In the genomic region with DNA sequence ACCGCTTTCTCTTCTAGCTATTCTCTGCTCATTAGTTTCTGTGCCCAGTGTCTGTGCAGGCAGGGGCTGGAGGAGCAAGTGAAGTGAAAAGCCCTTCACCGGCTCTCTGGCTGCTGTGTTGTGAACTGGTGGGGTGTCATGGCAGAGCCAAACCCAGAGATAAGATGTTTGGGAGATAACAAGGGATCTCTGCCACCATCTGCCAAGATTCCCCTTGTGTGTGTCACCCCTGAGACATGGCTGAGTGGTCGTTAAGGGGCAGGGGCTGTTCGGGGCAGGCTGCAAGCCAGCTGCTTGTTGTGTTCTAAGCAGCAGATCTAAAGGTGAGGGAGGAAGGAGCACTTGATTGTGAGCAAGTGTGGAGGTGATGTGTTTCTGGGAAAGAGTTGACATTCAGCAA, we compare ENCODE assay signal across 16 cellular contexts. TPM values are rescaled to one million over a fixed set of nuclear protein-coding genes. Genes with fewer than 3 reads are reported as not detected.
DNase-seq lines count a peak whose midpoint lies in the region; ATAC-seq, FAIRE-seq and TF ChIP-seq lines count a peak whose summit lies in the region.
"Had no signal": no experiment of that assay in that cellular context is flagged by ENCODE, and none has a peak within 500 bp of the region (broad histone marks: within the 10 kb centered on the region; RNA-seq: fewer than 3 reads in every experiment).

No MANE protein-coding gene starts in this region.

- no peak overlapping the region for H3K14ac ChIP-seq in H1 (ENCODE audit: insufficient read length)
- no peak overlapping the region for H3K14ac ChIP-seq in H9 (ENCODE audit: insufficient read depth, low read length)

- DNase-seq in HFFc6 (no peak), H1 (ENCODE audit: low read depth in 1 of 2, low spot score in 2 of 2) (no peak), osteoblast (ENCODE audit: insufficient read length, low spot score, missing footprints) (peak; percentile 25), H9 (no peak), endothelial cell (ENCODE audit: low spot score) (no peak)
- DNase-seq: C1 segment of cervical spinal cord; CD8-positive, alpha-beta memory T cell; KBM-7; NCI-H187 treated with DMSO at 0.1 percent for 48 hours; Peyer's patch; SW 1271 had no signal

- peaks cover 17 to 40% (median 31%) of the 10 kb centered on the region in 10 experiments for H3K4me1 ChIP-seq in BLaER1 treated with 17β-estradiol and CSF1 and Interleukin-3, amounts not matched to agents 10 nM and 100 nM
- H3K4me1 ChIP-seq in H1 (replicated peaks in 1 of 4; ENCODE audit: control insufficient read depth in 3 of 4, insufficient read depth in 4 of 4, low read length in 3 of 4) (no peaks in the 10 kb centered on the region; a peak in 1 of 7 replicates), osteoblast (ENCODE audit: insufficient read depth, low read length) (peaks cover 13% of the 10 kb centered on the region), H9 (ENCODE audit: insufficient read depth, low read length) (no peaks in the 10 kb centered on the region)
- H3K4me1 ChIP-seq: HAP-1, Peyer's patch had no signal

- POLR2A ChIA-PET in H1 (lab: Charles Lee; ENCODE audit: partially characterized antibody): interaction anchor here (1.0 to 1.1 kb wide), 2 partner anchors 11 to 63 kb away, joined by 3 to 4 read pairs; no protein-coding TSS in a partner anchor

- no peak overlapping the region for H4K91ac ChIP-seq in H1 (replicated peaks; ENCODE audit: insufficient read length, low read length)
- H4K91ac ChIP-seq in H9 (ENCODE audit: insufficient read length, low read depth, low read length): no peak overlapping the region

- peaks cover 1% of the 10 kb centered on the region; the same call in 1 of the 2 replicates for H3K27me3 Mint-ChIP-seq in HFFc6 (ENCODE audit: insufficient read depth)
- no peaks in the 10 kb centered on the region; the same call in 1 of the 2 replicates for H3K27me3 Mint-ChIP-seq in H9 (ENCODE audit: low read depth)
- peaks cover 6% of the 10 kb centered on the region for H3K27me3 Mint-ChIP-seq in endothelial cell (ENCODE audit: unreplicated experiment)

- TF ChIP-seq EP300 in H1 (IDR thresholded peaks at IDR 0.05; ENCODE audit: borderline replicate concordance in 1 of 2, low read depth in 2 of 2, low read length in 2 of 2): no peak

- TF ChIP-seq POLR2A in H1 (IDR thresholded peaks at IDR 0.05; ENCODE audit: control extremely low read depth in 1 of 2, low read depth in 2 of 2, low read length in 2 of 2): no peak

- ATAC-seq in GM18870 (IDR thresholded peaks at IDR 0.05; ENCODE audit: unreplicated experiment): no peak
- ATAC-seq in HG03095 (IDR thresholded peaks at IDR 0.05; ENCODE audit: unreplicated experiment): no peak

- TF ChIP-seq CTCF in HFFc6 (IDR thresholded peaks at IDR 0.05) (no peak), H1 (IDR thresholded peaks at IDR 0.05; ENCODE audit: control extremely low read depth in 1 of 3, insufficient read depth in 1 of 3, low read depth in 1 of 3, low read length in 3 of 3) (no peak), osteoblast (IDR thresholded peaks at IDR 0.05; ENCODE audit: extremely low read depth, low read depth, low read length) (no peak), H9 (conservative IDR thresholded peaks at IDR 0.05) (no peak), endothelial cell (IDR thresholded peaks at IDR 0.05; ENCODE audit: unreplicated experiment) (no peak)

- 67% methylated on average over 4 of the region's 4 CpGs; no CpG with 5 or more reads in 1 of the 2 experiments for WGBS in H1 (ENCODE audit: extremely low coverage in 1 of 2, insufficient coverage in 1 of 2, insufficient read length in 1 of 2, insufficient replicate concordance in 2 of 2, low coverage in 1 of 2, low lambda C conversion rate in 2 of 2, missing lambda C conversion rate in 1 of 2), 2 experiments
- WGBS in H9 (ENCODE audit: extremely low coverage, insufficient read length, low lambda C conversion rate): no CpG with 5 or more reads among the region's 4 CpGs

- H2BK15ac ChIP-seq in H1 (ENCODE audit: low read length) (peak overlapping the region; percentile 19; the same call in 1 of the 2 replicates), H9 (ENCODE audit: low read depth, low read length) (no peak overlapping the region)

- H2BK5ac ChIP-seq in H1 (ENCODE audit: low read depth, low read length) (peak overlapping the region; percentile 35; the same call in 1 of the 2 replicates), H9 (ENCODE audit: insufficient read length, low read length) (no peak overlapping the region)

- H3K27ac ChIP-seq in BLaER1 treated with 17β-estradiol and CSF1 and Interleukin-3, amounts not matched to agents 10 nM and 100 nM: no peak overlapping the region
- H3K27ac ChIP-seq in H1 (ENCODE audit: low read depth, low read length): no peak overlapping the region
- H3K27ac ChIP-seq in osteoblast (ENCODE audit: low read depth, low read length): no peak overlapping the region
- no peak overlapping the region for H3K27ac ChIP-seq in H9 (ENCODE audit: insufficient read length, low read depth, low read length)
- H3K27ac ChIP-seq: Peyer's patch had no signal

- H2BK20ac ChIP-seq in H1 (ENCODE audit: low read length): no peak overlapping the region
- H2BK20ac ChIP-seq in H9 (ENCODE audit: low read depth, low read length, poor library complexity, severe bottlenecking): no peak overlapping the region

- H3K79me2 ChIP-seq in H1 (ENCODE audit: control insufficient read depth in 1 of 2, insufficient read depth in 2 of 2, low read length in 2 of 2): no peaks in the 10 kb centered on the region
- H3K79me2 ChIP-seq in osteoblast (ENCODE audit: insufficient read depth, low read length): peaks cover 2% of the 10 kb centered on the region
- H3K79me2 ChIP-seq in H9 (ENCODE audit: insufficient read depth, low read length): no peaks in the 10 kb centered on the region

- H3K23me2 ChIP-seq in H1 (ENCODE audit: low read depth, low read length): no peaks in the 10 kb centered on the region
- H3K23me2 ChIP-seq in H9 (ENCODE audit: insufficient read length, low read depth, low read length, poor library complexity, severe bottlenecking): no peaks in the 10 kb centered on the region

- H2AFZ ChIP-seq in H1 (ENCODE audit: low read length) (no peak overlapping the region), osteoblast (ENCODE audit: low read length) (no peak overlapping the region), H9 (ENCODE audit: low read length) (no peak overlapping the region)

- H3K36me3 Mint-ChIP-seq in HFFc6 (ENCODE audit: low read depth) (peaks cover 36% of the 10 kb centered on the region), H9 (ENCODE audit: insufficient read depth in 1 of 3, low read depth in 3 of 3) (no peaks in the 10 kb centered on the region), endothelial cell (ENCODE audit: low read depth, unreplicated experiment) (peaks cover 4% of the 10 kb centered on the region)

- H2AK5ac ChIP-seq in H1 (ENCODE audit: low read depth, low read length): no peak overlapping the region; the same call in 1 of the 2 replicates
- H2AK5ac ChIP-seq in H9 (ENCODE audit: insufficient read length, low read length): no peak overlapping the region

- H3K79me1 ChIP-seq in H1 (ENCODE audit: low read depth, low read length): no peaks in the 10 kb centered on the region
- no peaks in the 10 kb centered on the region for H3K79me1 ChIP-seq in H9 (ENCODE audit: insufficient read depth, low read depth, low read length, poor library complexity, severe bottlenecking)

- H3K27ac Mint-ChIP-seq in HFFc6 (peak overlapping the region; percentile 60), H9 (no peak overlapping the region), endothelial cell (ENCODE audit: unreplicated experiment) (no peak overlapping the region)

- peak overlapping the region in 1 of 11 experiments; percentile 17; a peak in 1 of 22 replicates for H3K9ac ChIP-seq in BLaER1 treated with 17β-estradiol and CSF1 and Interleukin-3, amounts not matched to agents 10 nM and 100 nM
- H3K9ac ChIP-seq in H1 (replicated peaks in 1 of 4; ENCODE audit: extremely low read depth in 1 of 4, low read depth in 3 of 4, low read length in 3 of 4): no peak overlapping the region
- no peak overlapping the region for H3K9ac ChIP-seq in H9 (ENCODE audit: extremely low read depth, insufficient read length, low read length)

- H4K5ac ChIP-seq in H1 (ENCODE audit: insufficient read length, low read depth, low read length) (no peak overlapping the region), H9 (ENCODE audit: insufficient read length, low read depth, low read length) (no peak overlapping the region)

- H3K36me3 ChIP-seq in BLaER1 treated with 17β-estradiol and CSF1 and Interleukin-3, amounts not matched to agents 10 nM and 100 nM: no peaks in the 10 kb centered on the region
- H3K36me3 ChIP-seq in H1 (ENCODE audit: control insufficient read depth in 2 of 4, insufficient read depth in 4 of 4, low read length in 3 of 4): no peaks in the 10 kb centered on the region
- no peaks in the 10 kb centered on the region for H3K36me3 ChIP-seq in osteoblast (ENCODE audit: insufficient read depth, low read length)
- H3K36me3 ChIP-seq: HAP-1, Peyer's patch had no signal

- no peak overlapping the region for H3T11ph ChIP-seq in H9 (ENCODE audit: low read length)

- H3K18ac ChIP-seq in H1 (ENCODE audit: extremely low read depth, low read length) (no peak overlapping the region), H9 (ENCODE audit: insufficient read length, low read depth, low read length) (no peak overlapping the region)

- H3K9me3 Mint-ChIP-seq in HFFc6: no peaks in the 10 kb centered on the region
- no peaks in the 10 kb centered on the region for H3K9me3 Mint-ChIP-seq in H9
- no peaks in the 10 kb centered on the region for H3K9me3 Mint-ChIP-seq in endothelial cell (ENCODE audit: unreplicated experiment)
- H3K9me3 Mint-ChIP-seq: CD8-positive, alpha-beta memory T cell had no signal

- no peak overlapping the region for H4K8ac ChIP-seq in H1 (ENCODE audit: extremely low read depth, insufficient read depth, low read length)
- H4K8ac ChIP-seq in H9 (replicated peaks; ENCODE audit: insufficient read length, low read depth, low read length): no peak overlapping the region

- 0 out of 2 replicates have a peak overlapping the region, but pooled peaks have one; percentile 10 for H3K4me3 Mint-ChIP-seq in HFFc6
- H3K4me3 Mint-ChIP-seq in H9: no peak overlapping the region
- H3K4me3 Mint-ChIP-seq in endothelial cell (ENCODE audit: unreplicated experiment): no peak overlapping the region
- H3K4me3 Mint-ChIP-seq: CD8-positive, alpha-beta memory T cell had no signal

- CTCF ChIA-PET in H1 (lab: Charles Lee; ENCODE audit: partially characterized antibody): interaction anchor here (0.9 to 12.3 kb wide), 14 partner anchors 7 to 282 kb away, joined by 3 to 144 read pairs (median 8); no protein-coding TSS in a partner anchor

- H3K4me3 ChIP-seq in BLaER1 treated with 17β-estradiol and CSF1 and Interleukin-3, amounts not matched to agents 10 nM and 100 nM: no peak overlapping the region
- H3K4me3 ChIP-seq in H1 (ENCODE audit: extremely low read depth in 1 of 4, insufficient read depth in 2 of 4, low read depth in 3 of 4, low read length in 4 of 4) (no peak overlapping the region), osteoblast (ENCODE audit: insufficient read depth, low read length) (no peak overlapping the region)
- H3K4me3 ChIP-seq: HAP-1, Peyer's patch had no signal

- peaks cover 92% of the 10 kb centered on the region for H3K4me1 Mint-ChIP-seq in HFFc6 (ENCODE audit: low read depth)
- H3K4me1 Mint-ChIP-seq in H9: peaks cover 18 to 22% of the 10 kb centered on the region in 2 experiments
- H3K4me1 Mint-ChIP-seq in endothelial cell (ENCODE audit: unreplicated experiment): peaks cover 32% of the 10 kb centered on the region

- peak overlapping the region; percentile 63 to 95 (median 83); a peak in 21 of 22 replicates for H3K4me2 ChIP-seq in BLaER1 treated with 17β-estradiol and CSF1 and Interleukin-3, amounts not matched to agents 10 nM and 100 nM
- no peak overlapping the region for H3K4me2 ChIP-seq in H1 (ENCODE audit: insufficient read depth in 1 of 2, low read depth in 2 of 2, low read length in 2 of 2)
- H3K4me2 ChIP-seq in osteoblast (ENCODE audit: insufficient read depth, low read length): no peak overlapping the region
- H3K4me2 ChIP-seq in H9 (ENCODE audit: insufficient read depth, insufficient read length, low read length): no peak overlapping the region

- TF ChIP-seq RAD21 in H1 (IDR thresholded peaks at IDR 0.05 in 1 of 2, conservative IDR thresholded peaks at IDR 0.05 in 1 of 2; ENCODE audit: low read depth in 2 of 2, low read length in 2 of 2): no peak

- H3K9me3 ChIP-seq in BLaER1 treated with 17β-estradiol and CSF1 and Interleukin-3, amounts not matched to agents 10 nM and 100 nM (replicated peaks in 1 of 11): no peaks in the 10 kb centered on the region
- H3K9me3 ChIP-seq in H1 (ENCODE audit: insufficient read depth in 2 of 2, low read depth in 1 of 2, low read length in 1 of 2) (no peaks in the 10 kb centered on the region), osteoblast (ENCODE audit: low read depth, low read length) (no peaks in the 10 kb centered on the region), H9 (ENCODE audit: control insufficient read depth, low read depth, low read length) (no peaks in the 10 kb centered on the region)
- H3K9me3 ChIP-seq: HAP-1, Peyer's patch had no signal

- H3K23ac ChIP-seq in H1 (ENCODE audit: insufficient read length): no peak overlapping the region
- no peak overlapping the region for H3K23ac ChIP-seq in H9 (ENCODE audit: insufficient read length, low read depth, low read length)

- H2BK120ac ChIP-seq in H1 (replicated peaks; ENCODE audit: low read depth, low read length) (no peak overlapping the region), H9 (ENCODE audit: low read depth, low read length, poor library complexity, severe bottlenecking) (no peak overlapping the region)

- H3K4ac ChIP-seq in H1 (replicated peaks; ENCODE audit: insufficient read length, low read depth, low read length) (no peak overlapping the region), H9 (ENCODE audit: low read depth, low read length) (no peak overlapping the region)

- no peak for FAIRE-seq in H1 (lab: Jason Lieb, UNC)
- FAIRE-seq: D721Med had no signal

- H3K27me3 ChIP-seq in BLaER1 treated with 17β-estradiol and CSF1 and Interleukin-3, amounts not matched to agents 10 nM and 100 nM: peaks cover 0 to 16% (median 0%) of the 10 kb centered on the region in 11 experiments; a peak in 4 of 22 replicates
- H3K27me3 ChIP-seq in H1 (replicated peaks in 1 of 4; ENCODE audit: control insufficient read depth in 3 of 4, extremely low read depth in 1 of 4, insufficient read depth in 3 of 4, low read length in 3 of 4) (no peaks in the 10 kb centered on the region), osteoblast (ENCODE audit: insufficient read depth, low read length) (no peaks in the 10 kb centered on the region), H9 (ENCODE audit: insufficient read depth, low read length) (no peaks in the 10 kb centered on the region)
- H3K27me3 ChIP-seq: Peyer's patch had no signal

- H3K56ac ChIP-seq in H1 (replicated peaks; ENCODE audit: insufficient read length, low read depth, low read length): no peak overlapping the region
- H3K56ac ChIP-seq in H9 (ENCODE audit: insufficient read length, low read depth, low read length): no peak overlapping the region

- H4K20me1 ChIP-seq in BLaER1 treated with 17β-estradiol and CSF1 and Interleukin-3, amounts not matched to agents 10 nM and 100 nM: peaks cover 0 to 9% (median 0%) of the 10 kb centered on the region in 11 experiments; a peak in 1 of 22 replicates
- H4K20me1 ChIP-seq in H1 (replicated peaks in 1 of 2; ENCODE audit: control insufficient read depth in 1 of 2, insufficient read depth in 2 of 2, low read length in 2 of 2): no peaks in the 10 kb centered on the region
- no peaks in the 10 kb centered on the region for H4K20me1 ChIP-seq in osteoblast (ENCODE audit: insufficient read depth, low read length)
- no peaks in the 10 kb centered on the region for H4K20me1 ChIP-seq in H9 (ENCODE audit: control insufficient read depth, insufficient read depth, insufficient read length)

- H2BK12ac ChIP-seq in H1 (ENCODE audit: low read depth, low read length) (no peak overlapping the region), H9 (ENCODE audit: insufficient read length, low read depth, low read length) (no peak overlapping the region)

RNA-seq across cellular contexts. Expression of gene CNIH3, which starts 24.5 kb away (rescaled TPM):
- 10 to 100 TPM; 18.6 to 32.3 (median 30.5) TPM for total RNA-seq in HFFc6 (2021; fragmentation: NEBNext Ultra II Directional; extraction: Animal tissue kit (Norgen Biotek cat#: 25700))
- total RNA-seq in H1 (2021; fragmentation: NEBNext Ultra II Directional; extraction: Animal tissue kit (Norgen Biotek cat#: 25700)): 4.4 and 5.6 TPM in 2 replicates
- 2.8 and 3.7 TPM in 2 replicates for polyA plus RNA-seq in H1 (2011; rRNA removed)
- 3.0 TPM for polyA plus RNA-seq in H1 (2011; cell fraction: cytosol; rRNA removed)
- 3.4 TPM for polyA plus RNA-seq in H1 (2011; cell fraction: nucleus; rRNA removed)
- 4.1 to 5.5 TPM (median 4.6 TPM) in 4 replicates for polyA plus RNA-seq in H1 (2012, experiment 1 of 2)
- polyA plus RNA-seq in H1 (2012, experiment 2 of 2): 3.9 TPM
- polyA plus RNA-seq in H1 (2013, experiment 1 of 2): 3.9 TPM
- polyA plus RNA-seq in H1 (2013, experiment 2 of 2): 4.7 TPM
- 6.8 and 9.8 TPM in 2 replicates for polyA minus RNA-seq in H1 (2011; rRNA and poly(A)+ RNA removed)
- 3.7 TPM for polyA minus RNA-seq in H1 (2011; cell fraction: cytosol; rRNA and poly(A)+ RNA removed)
- polyA minus RNA-seq in H1 (2011; cell fraction: nucleus; rRNA and poly(A)+ RNA removed): 9.7 TPM
- total RNA-seq in osteoblast: 3.6 and 9.7 TPM in 2 replicates
- 4.2 and 4.4 TPM in 2 replicates for total RNA-seq in H9 (2021)
- total RNA-seq in endothelial cell (ENCODE audit: unreplicated experiment): 4.7 TPM
- total RNA-seq: Peyer's patch had no signal

Comparison
In these comparisons a context has a peak if more than half of its experiments do, and no peak if none do; other contexts are left out.
1. H3K4me2 ChIP-seq: peak in BLaER1 treated with 17β-estradiol and CSF1 and Interleukin-3, amounts not matched to agents 10 nM and 100 nM (11 of 11); none in H1 (0 of 2), osteoblast (single experiment) and H9 (single experiment).